ENCODE assay signal across 12 cellular contexts in genomic region chr15:51342249-51342999, GRCh38. TPM values are rescaled to one million over a fixed set of nuclear protein-coding genes. Genes with fewer than 3 reads are reported as not detected.
DNase-seq lines count a peak whose midpoint lies in the region; ATAC-seq and TF ChIP-seq lines count a peak whose summit lies in the region.
"Had no signal": no experiment of that assay in that cellular context is flagged by ENCODE, and none has a peak within 500 bp of the region (broad histone marks: within the 10 kb centered on the region; RNA-seq: fewer than 3 reads in every experiment).

No MANE protein-coding gene starts in this region.

- peak overlapping the region; percentile 53 to 67 for H3K4me3 Mint-ChIP-seq in stimulated activated naive B cell treated with anti-CD40 and anti-IgM and Interleukin-4, amounts not matched to agents 10 μg/mL and 1 μg/mL and 100 μg/mL, for 72 hours
- no peak overlapping the region for H3K4me3 Mint-ChIP-seq in effector memory CD8-positive, alpha-beta T cell

- no peaks in the 10 kb centered on the region for H3K36me3 Mint-ChIP-seq in stimulated activated naive B cell treated with anti-CD40 and anti-IgM and Interleukin-4, amounts not matched to agents 10 μg/mL and 1 μg/mL and 100 μg/mL, for 72 hours
- no peaks in the 10 kb centered on the region for H3K36me3 Mint-ChIP-seq in effector memory CD8-positive, alpha-beta T cell (ENCODE audit: insufficient read depth)

- H3K36me3 ChIP-seq in HEK293 (ENCODE audit: control insufficient read depth in 2 of 2, insufficient read depth in 1 of 2, low read length in 2 of 2) = no peaks in the 10 kb centered on the region
- no peaks in the 10 kb centered on the region for H3K36me3 ChIP-seq in lung (ENCODE audit: control insufficient read depth in 2 of 2, insufficient read depth in 2 of 2, low read length in 2 of 2)

- H3K4me1 ChIP-seq in HEK293 (ENCODE audit: control insufficient read depth, insufficient read depth, low read length) (no peaks in the 10 kb centered on the region), lung (ENCODE audit: control insufficient read depth in 2 of 2, insufficient read depth in 2 of 2, low read length in 2 of 2) (peaks cover 0 to 6% of the 10 kb centered on the region in 2 donors)

- H3K4me3 ChIP-seq in HEK293 (ENCODE audit: low read depth, low read length) = peak overlapping the region; percentile 32; the same call in 1 of the 2 replicates
- peak overlapping the region; percentile 8 for H3K4me3 ChIP-seq in lung
- H3K4me3 ChIP-seq: body of pancreas had no signal

- no peaks in the 10 kb centered on the region for H3K27me3 ChIP-seq in lung (ENCODE audit: control insufficient read depth, insufficient read depth)
- H3K27me3 ChIP-seq: body of pancreas had no signal

- peaks cover 6 to 30% of the 10 kb centered on the region in 2 donors for H3K4me1 Mint-ChIP-seq in stimulated activated naive B cell treated with anti-CD40 and anti-IgM and Interleukin-4, amounts not matched to agents 10 μg/mL and 1 μg/mL and 100 μg/mL, for 72 hours
- H3K4me1 Mint-ChIP-seq in effector memory CD8-positive, alpha-beta T cell (ENCODE audit: low read depth in 2 of 2) = no peaks in the 10 kb centered on the region

- H3K27ac ChIP-seq in HEK293 (ENCODE audit: extremely low read depth, low read depth, low read length) (no peak overlapping the region), caudate nucleus (ENCODE audit: low read depth, low read length) (peak overlapping the region; percentile 92), lung (ENCODE audit: low read depth in 1 of 2, low read length in 1 of 2) (peak overlapping the region in 1 of 2 donors; percentile 28)
- H3K27ac ChIP-seq: body of pancreas had no signal

- no peak for ATAC-seq in lung (ENCODE audit: insufficient read depth, low FRiP score)
- peak in 1 of 2 donors; percentile 5 for ATAC-seq in stimulated activated naive B cell treated with anti-CD40 and anti-IgM and Interleukin-4, amounts not matched to agents 10 μg/mL and 1 μg/mL and 100 μg/mL, for 72 hours (replicated peaks)
- ATAC-seq in effector memory CD8-positive, alpha-beta T cell (replicated peaks) = no peak
- ATAC-seq in GM21360 (IDR thresholded peaks at IDR 0.05; ENCODE audit: unreplicated experiment) = no peak

- TF ChIP-seq CTCF in HEK293 (tag by site-specific recombination; IDR thresholded peaks at IDR 0.05) = no peak
- TF ChIP-seq CTCF in lung (IDR thresholded peaks at IDR 0.05; ENCODE audit: control extremely low read depth, extremely low read depth) = no peak

- WGBS in lung, 2 donors = 57 to 61% methylated on average over 16 of the region's 16 CpGs

- CTCF ChIA-PET in HEK293 (lab: Yijun Ruan, JAX) = no interaction called here

- peaks cover 6 to 27% of the 10 kb centered on the region in 2 donors for H3K27me3 Mint-ChIP-seq in stimulated activated naive B cell treated with anti-CD40 and anti-IgM and Interleukin-4, amounts not matched to agents 10 μg/mL and 1 μg/mL and 100 μg/mL, for 72 hours
- H3K27me3 Mint-ChIP-seq in effector memory CD8-positive, alpha-beta T cell = peaks cover 0 to 46% of the 10 kb centered on the region in 2 donors

- POLR2A ChIA-PET in HEK293 (lab: Yijun Ruan, JAX) = no interaction called here

- DNase-seq in caudate nucleus (lab: John Stamatoyannopoulos, UW) (peak in 7 of 61 donors; percentile 5 to 66 (median 16)), lung (ENCODE audit: low spot score) (no peak), NCI-H446 (lab: John Stamatoyannopoulos, UW) (no peak)
- DNase-seq in stimulated activated naive B cell treated with anti-CD40 and anti-IgM and Interleukin-4, amounts not matched to agents 10 μg/mL and 1 μg/mL and 100 μg/mL, for 72 hours = no peak
- no peak for DNase-seq in effector memory CD8-positive, alpha-beta T cell
- no peak for DNase-seq in activated CD8-positive, alpha-beta memory T cell treated with anti-CD3 and anti-CD28 coated beads, Interleukin-2, amount 50 U/mL, for 4 hours
- DNase-seq: DMS79 treated with DMSO at 0.1 percent for 48 hours, NCI-H345, T-helper 1 cell had no signal

- peak overlapping the region; percentile 16 for H3K27ac Mint-ChIP-seq in stimulated activated naive B cell treated with anti-CD40 and anti-IgM and Interleukin-4, amounts not matched to agents 10 μg/mL and 1 μg/mL and 100 μg/mL, for 72 hours
- no peak overlapping the region for H3K27ac Mint-ChIP-seq in effector memory CD8-positive, alpha-beta T cell

- H3K9me3 Mint-ChIP-seq in stimulated activated naive B cell treated with anti-CD40 and anti-IgM and Interleukin-4, amounts not matched to agents 10 μg/mL and 1 μg/mL and 100 μg/mL, for 72 hours = no peaks in the 10 kb centered on the region
- H3K9me3 Mint-ChIP-seq in effector memory CD8-positive, alpha-beta T cell = no peaks in the 10 kb centered on the region

- no peaks in the 10 kb centered on the region for H3K9me3 ChIP-seq in HEK293 (ENCODE audit: control insufficient read depth, insufficient read depth, low read depth, low read length)
- no peaks in the 10 kb centered on the region for H3K9me3 ChIP-seq in lung (ENCODE audit: control insufficient read depth in 2 of 2, insufficient read depth in 1 of 2, low read length in 1 of 2)
- H3K9me3 ChIP-seq: body of pancreas had no signal

TF ChIP-seq in HEK293, 187 proteins besides CTCF, POLR2A, EP300 and RAD21:
- TF ChIP-seq PATZ1 (tag by site-specific recombination; IDR thresholded peaks at IDR 0.05) (0 out of 2 replicates have a peak, but pooled peaks have one; percentile 1), ZNF488 (tag by site-specific recombination; IDR thresholded peaks at IDR 0.05) (no peak)

RNA-seq across cellular contexts. Expression of gene GLDN, which starts 1.0 kb away (rescaled TPM):
- 10 to 100 TPM in 1 of 2 donors, under 1 TPM in 1; 0.82 to 75.8 TPM for total RNA-seq in lung
- 10 to 100 TPM in 1 of 2 donors, 1 to 10 TPM in 1; 6.2 to 10.5 TPM for polyA plus RNA-seq in lung

RNA-seq across cellular contexts. Expression of gene CYP19A1, which starts 4.0 kb away (rescaled TPM):
- 1 to 10 TPM; 1.2 to 3.5 TPM for total RNA-seq in lung
- polyA plus RNA-seq in lung = 1 to 10 TPM in 1 of 2 donors, under 1 TPM in 1; 0.37 to 9.6 TPM

Comparison
In these comparisons a context has a peak if more than half of its experiments do, and no peak if none do; other contexts are left out.
1. H3K4me3 Mint-ChIP-seq: peak in stimulated activated naive B cell treated with anti-CD40 and anti-IgM and Interleukin-4, amounts not matched to agents 10 μg/mL and 1 μg/mL and 100 μg/mL, for 72 hours (2 of 2); none in effector memory CD8-positive, alpha-beta T cell (0 of 2).